14 cellular contexts compared by ENCODE assay signal in genomic region chr2:235908826-235909225, GRCh38.
A peak's percentile ranks its signal among the peaks of the same experiment; 100 is the strongest.
DNase-seq lines count a peak whose midpoint lies in the region; ATAC-seq, FAIRE-seq and TF ChIP-seq lines count a peak whose summit lies in the region.
"Had no signal": no experiment of that assay in that cellular context is flagged by ENCODE, and none has a peak within 500 bp of the region (broad histone marks: within the 10 kb centered on the region; RNA-seq: fewer than 3 reads in every experiment).

No MANE protein-coding gene starts in this region.

- no peak overlapping the region for H2BK20ac ChIP-seq in H9 (ENCODE audit: low read depth, low read length, poor library complexity, severe bottlenecking)

- H4K91ac ChIP-seq in H9 (ENCODE audit: insufficient read length, low read depth, low read length): no peak overlapping the region

- no peak overlapping the region for H4K8ac ChIP-seq in H9 (replicated peaks; ENCODE audit: insufficient read length, low read depth, low read length)

- TF ChIP-seq CTCF in OCI-LY7 (conservative IDR thresholded peaks at IDR 0.05; ENCODE audit: low read length) (no peak), tibial nerve (IDR thresholded peaks at IDR 0.05) (no peak), H9 (conservative IDR thresholded peaks at IDR 0.05) (no peak)

- TF ChIP-seq EP300 in tibial nerve (IDR thresholded peaks at IDR 0.05): no peak

- H3K4me2 ChIP-seq in OCI-LY7 (ENCODE audit: low read length): no peak overlapping the region
- H3K4me2 ChIP-seq in H9 (ENCODE audit: insufficient read depth, insufficient read length, low read length): no peak overlapping the region

- H3K79me2 ChIP-seq in OCI-LY7 (ENCODE audit: insufficient read depth, low read depth, low read length) (no peaks in the 10 kb centered on the region), H9 (ENCODE audit: insufficient read depth, low read length) (no peaks in the 10 kb centered on the region)
- H3K79me2 ChIP-seq: parathyroid adenoma had no signal

- H3K27ac ChIP-seq in OCI-LY7 (ENCODE audit: low read depth, low read length, poor library complexity, severe bottlenecking): no peak overlapping the region
- H3K27ac ChIP-seq in tibial nerve: no peak overlapping the region
- H3K27ac ChIP-seq in H9 (ENCODE audit: insufficient read length, low read depth, low read length): no peak overlapping the region
- H3K27ac ChIP-seq: left ventricle myocardium inferior, parathyroid adenoma had no signal

- H3K4ac ChIP-seq in H9 (ENCODE audit: low read depth, low read length): no peak overlapping the region

- no peak for TF ChIP-seq POLR2A in tibial nerve (IDR thresholded peaks at IDR 0.05)

- intact Hi-C loops in OCI-LY7 (cut with micrococcal nuclease; ENCODE audit: unreplicated experiment): no loop called here

- H3T11ph ChIP-seq in H9 (ENCODE audit: low read length): no peak overlapping the region

- no peak overlapping the region for H3K9ac ChIP-seq in H9 (ENCODE audit: extremely low read depth, insufficient read length, low read length)
- H3K9ac ChIP-seq: parathyroid adenoma had no signal

- peaks cover 0 to 8% (median 3%) of the 10 kb centered on the region in 3 experiments; a peak in 4 of 7 replicates for H3K36me3 Mint-ChIP-seq in H9 (ENCODE audit: insufficient read depth in 1 of 3, low read depth in 3 of 3)

- peaks cover 7% of the 10 kb centered on the region for H3K27me3 Mint-ChIP-seq in H9 (ENCODE audit: low read depth)

- no peak overlapping the region for H2BK5ac ChIP-seq in H9 (ENCODE audit: insufficient read length, low read length)

- H3K36me3 ChIP-seq in OCI-LY7 (ENCODE audit: insufficient read depth, low read length): no peaks in the 10 kb centered on the region
- H3K36me3 ChIP-seq in tibial nerve: peaks cover 0 to 29% (median 0%) of the 10 kb centered on the region in 3 donors

- ATAC-seq in GM21360 (IDR thresholded peaks at IDR 0.05; ENCODE audit: unreplicated experiment): peak; percentile 59
- ATAC-seq in HG03103 (IDR thresholded peaks at IDR 0.05; ENCODE audit: low read depth, unreplicated experiment): peak; percentile 56

- POLR2A ChIA-PET in OCI-LY7 (lab: Charles Lee): no interaction called here

- no peak overlapping the region for H2BK15ac ChIP-seq in H9 (ENCODE audit: low read depth, low read length)

- H3K14ac ChIP-seq in H9 (ENCODE audit: insufficient read depth, low read length): no peak overlapping the region

- H3K23me2 ChIP-seq in H9 (ENCODE audit: insufficient read length, low read depth, low read length, poor library complexity, severe bottlenecking): no peaks in the 10 kb centered on the region

- no peak overlapping the region for H3K18ac ChIP-seq in H9 (ENCODE audit: insufficient read length, low read depth, low read length)

- H3K4me3 ChIP-seq in OCI-LY7 (ENCODE audit: low read depth, low read length, poor library complexity, severe bottlenecking) (no peak overlapping the region), tibial nerve (no peak overlapping the region)
- H3K4me3 ChIP-seq: left ventricle myocardium inferior had no signal

- no peak overlapping the region for H3K4me3 Mint-ChIP-seq in H9

- H3K4me1 ChIP-seq in OCI-LY7 (ENCODE audit: insufficient read depth, low read length, poor library complexity, severe bottlenecking) (peaks cover 10% of the 10 kb centered on the region), tibial nerve (no peaks in the 10 kb centered on the region), H9 (ENCODE audit: insufficient read depth, low read length) (no peaks in the 10 kb centered on the region; the same call in 1 of the 2 replicates)
- H3K4me1 ChIP-seq: left ventricle myocardium inferior had no signal

- no peak overlapping the region for H2AK5ac ChIP-seq in H9 (ENCODE audit: insufficient read length, low read length)

- H2AFZ ChIP-seq in OCI-LY7 (ENCODE audit: low read length) (no peak overlapping the region), H9 (ENCODE audit: low read length) (no peak overlapping the region)
- H2AFZ ChIP-seq: parathyroid adenoma had no signal

- no peaks in the 10 kb centered on the region for H4K20me1 ChIP-seq in OCI-LY7 (ENCODE audit: insufficient read depth, low read length)
- no peaks in the 10 kb centered on the region for H4K20me1 ChIP-seq in H9 (ENCODE audit: control insufficient read depth, insufficient read depth, insufficient read length)

- no peak overlapping the region for H3K56ac ChIP-seq in H9 (ENCODE audit: insufficient read length, low read depth, low read length)

- H2BK12ac ChIP-seq in H9 (ENCODE audit: insufficient read length, low read depth, low read length): no peak overlapping the region

- no peaks in the 10 kb centered on the region for H3K9me3 ChIP-seq in OCI-LY7 (ENCODE audit: low read length)
- H3K9me3 ChIP-seq in tibial nerve: no peaks in the 10 kb centered on the region
- H3K9me3 ChIP-seq in H9 (ENCODE audit: control insufficient read depth, low read depth, low read length): no peaks in the 10 kb centered on the region
- H3K9me3 ChIP-seq: left ventricle myocardium inferior had no signal

- no peak overlapping the region for H4K5ac ChIP-seq in H9 (ENCODE audit: insufficient read length, low read depth, low read length)

- no TSS peak for BruUV-seq in OCI-LY7 (replicated peaks; lab: Mats Ljungman, UMichigan)

- DNase-seq in GM18507 (ENCODE audit: extremely low spot score, insufficient read length, low read depth): peak; percentile 20
- peak; percentile 53 for DNase-seq in OCI-LY7 (ENCODE audit: low spot score)
- DNase-seq in amygdala (lab: John Stamatoyannopoulos, UW): no peak
- no peak for DNase-seq in tibial nerve (ENCODE audit: low spot score in 2 of 2)
- DNase-seq in H9: no peak
- no peak for DNase-seq in NCI-H2227 treated with DMSO at 0.1 percent for 48 hours (lab: John Stamatoyannopoulos, UW)
- DNase-seq: C1 segment of cervical spinal cord, foreskin melanocyte, left ventricle myocardium inferior, NCI-H1105 treated with DMSO at 0.1 percent for 48 hours had no signal

- no peaks in the 10 kb centered on the region for H3K9me3 Mint-ChIP-seq in H9

- H3K4me1 Mint-ChIP-seq in H9: peaks cover 13 to 16% of the 10 kb centered on the region in 2 experiments

- WGBS in tibial nerve, 2 donors: 86 to 92% methylated on average over 6 of the region's 6 CpGs
- WGBS in H9 (ENCODE audit: extremely low coverage, insufficient read length, low lambda C conversion rate): no CpG with 5 or more reads among the region's 6 CpGs

- peak; percentile 82 for FAIRE-seq in GM18507 (lab: Jason Lieb, UNC)
- FAIRE-seq: colon had no signal

- H3K23ac ChIP-seq in H9 (ENCODE audit: insufficient read length, low read depth, low read length): no peak overlapping the region

- H3K27ac Mint-ChIP-seq in H9: peak overlapping the region in 1 of 3 experiments; percentile 50; a peak in 1 of 7 replicates

- H3K27me3 ChIP-seq in tibial nerve (no peaks in the 10 kb centered on the region), H9 (ENCODE audit: insufficient read depth, low read length) (no peaks in the 10 kb centered on the region)

- no peak overlapping the region for H2BK120ac ChIP-seq in H9 (ENCODE audit: low read depth, low read length, poor library complexity, severe bottlenecking)

- CTCF ChIA-PET in OCI-LY7 (lab: Charles Lee; ENCODE audit: unreplicated experiment): no interaction called here

- H3K79me1 ChIP-seq in H9 (ENCODE audit: insufficient read depth, low read depth, low read length, poor library complexity, severe bottlenecking): no peaks in the 10 kb centered on the region

- H3K9me2 ChIP-seq in OCI-LY7 (ENCODE audit: insufficient read depth, low read length): no peaks in the 10 kb centered on the region

Comparison
In these comparisons a context has a peak if more than half of its experiments do, and no peak if none do; other contexts are left out.
1. DNase-seq: peak in GM18507 (single experiment) and OCI-LY7 (single experiment); none in amygdala (0 of 56), tibial nerve (0 of 2), H9 (single experiment) and NCI-H2227 treated with DMSO at 0.1 percent for 48 hours (single experiment).